ENCODE assay signal across 9 cellular contexts in the genomic region with DNA sequence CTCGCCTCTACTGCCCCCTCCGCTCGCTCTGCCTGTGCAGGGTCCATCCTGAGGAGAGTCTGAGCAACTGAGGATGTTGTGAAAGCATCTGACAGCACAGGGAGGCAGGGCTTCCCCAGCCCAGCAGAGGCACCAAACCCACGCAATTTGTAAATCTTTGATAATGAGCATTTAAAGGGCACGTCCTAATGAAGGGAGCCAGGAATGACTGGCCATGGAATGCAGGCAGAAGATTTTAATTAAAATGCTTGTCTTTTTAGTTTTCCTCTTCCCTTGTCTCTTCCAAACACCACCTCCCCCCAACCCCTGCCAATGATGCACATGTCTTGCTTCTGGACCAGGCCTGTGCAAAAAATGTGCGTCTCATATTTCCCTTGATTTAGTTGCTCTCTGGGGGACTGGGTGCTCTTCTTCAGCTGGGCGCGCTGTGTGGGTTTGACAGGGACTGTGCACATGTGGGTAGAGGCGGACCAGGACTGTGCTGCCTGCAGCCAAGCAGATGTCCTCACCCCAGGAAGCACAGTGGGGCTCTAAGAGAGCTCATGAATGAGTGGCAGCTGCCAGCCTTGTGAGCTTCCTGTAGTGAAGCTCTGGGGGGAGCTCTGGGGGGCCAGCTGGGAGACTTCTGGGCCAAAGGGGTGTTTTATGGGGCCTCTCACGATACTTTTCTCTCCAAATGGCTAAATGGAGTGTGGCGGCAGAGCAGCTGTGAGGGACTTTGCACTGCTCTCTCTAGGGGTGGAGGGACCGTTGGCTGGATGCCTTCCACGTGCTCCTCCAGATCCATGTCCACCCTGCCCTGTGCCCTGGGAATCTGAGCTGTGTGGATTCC.
DNase-seq lines count a peak whose midpoint lies in the region; ATAC-seq and TF ChIP-seq lines count a peak whose summit lies in the region.
"Had no signal": no experiment of that assay in that cellular context is flagged by ENCODE, and none has a peak within 500 bp of the region (broad histone marks: within the 10 kb centered on the region; RNA-seq: fewer than 3 reads in every experiment).

No MANE protein-coding gene starts in this region.

- H3K79me2 ChIP-seq in neural progenitor cell (ENCODE audit: low read depth) = no peaks in the 10 kb centered on the region

- no peaks in the 10 kb centered on the region for H3F3A ChIP-seq in neural progenitor cell (ENCODE audit: low read depth)

- DNase-seq in C1 segment of cervical spinal cord (lab: John Stamatoyannopoulos, UW) (peak in 9 of 14 donors; percentile 8 to 86 (median 41)), NCI-H2107 (lab: John Stamatoyannopoulos, UW) (peak; percentile 21), endodermal cell (peak; percentile 59), neural progenitor cell (ENCODE audit: low spot score) (no peak), UCSD-AML1 (lab: John Stamatoyannopoulos, UW; ENCODE audit: unreplicated experiment) (no peak)
- no peak for DNase-seq in activated CD8-positive, alpha-beta memory T cell treated with anti-CD3 and anti-CD28 coated beads for 24 hours
- DNase-seq: activated T-cell treated with anti-CD3 and anti-CD28 coated beads, Interleukin-2, amount 50 U/mL, for 72 hours had no signal

- no peaks in the 10 kb centered on the region for H4K20me1 ChIP-seq in neural progenitor cell (ENCODE audit: low read depth)

- H3K4me1 Mint-ChIP-seq in endodermal cell (peaks cover 4% of the 10 kb centered on the region), neural progenitor cell (peaks cover 19% of the 10 kb centered on the region)

- H3K9me3 Mint-ChIP-seq in endodermal cell = no peaks in the 10 kb centered on the region
- H3K9me3 Mint-ChIP-seq in neural progenitor cell = peaks cover 2% of the 10 kb centered on the region
- H3K9me3 Mint-ChIP-seq: activated T-cell treated with anti-CD3 and anti-CD28 coated beads, Interleukin-2, amount 50 U/mL, for 72 hours had no signal

- H3K27me3 ChIP-seq in endodermal cell (ENCODE audit: control insufficient read depth, insufficient read depth, low read length, poor library complexity, severe bottlenecking) (no peaks in the 10 kb centered on the region), neural progenitor cell (no peaks in the 10 kb centered on the region)

- H3K4me3 Mint-ChIP-seq in endodermal cell (no peak overlapping the region), neural progenitor cell (peak overlapping the region; percentile 2)
- H3K4me3 Mint-ChIP-seq: activated T-cell treated with anti-CD3 and anti-CD28 coated beads, Interleukin-2, amount 50 U/mL, for 72 hours had no signal

- no peaks in the 10 kb centered on the region for H3K4me1 ChIP-seq in endodermal cell (ENCODE audit: control insufficient read depth, insufficient read depth, low read length)
- peaks cover 15% of the 10 kb centered on the region for H3K4me1 ChIP-seq in neural progenitor cell

- TF ChIP-seq CTCF in endodermal cell (conservative IDR thresholded peaks at IDR 0.05) = peak; percentile 42
- TF ChIP-seq CTCF in neural progenitor cell (IDR thresholded peaks at IDR 0.05) = no peak

- no peak overlapping the region for H3K4me3 ChIP-seq in endodermal cell (ENCODE audit: low read length)
- no peak overlapping the region for H3K4me3 ChIP-seq in neural progenitor cell

- H3K4me2 ChIP-seq in neural progenitor cell = no peak overlapping the region

- WGBS in endodermal cell (ENCODE audit: insufficient coverage in 1 of 2, insufficient read length in 1 of 2), 2 experiments = 90% methylated on average over 6 to 13 of the region's 13 CpGs

- no peak overlapping the region for H3K9ac ChIP-seq in endodermal cell (ENCODE audit: extremely low read depth, low read length, poor library complexity, severe bottlenecking)
- no peak overlapping the region for H3K9ac ChIP-seq in neural progenitor cell

- H3K9me3 ChIP-seq in endodermal cell (ENCODE audit: control insufficient read depth, low read length) = no peaks in the 10 kb centered on the region
- no peaks in the 10 kb centered on the region for H3K9me3 ChIP-seq in neural progenitor cell (ENCODE audit: low read depth)

- ATAC-seq in GM21381 (IDR thresholded peaks at IDR 0.05; ENCODE audit: unreplicated experiment) = no peak
- ATAC-seq in GM18517 (IDR thresholded peaks at IDR 0.05; ENCODE audit: unreplicated experiment) = no peak
- ATAC-seq: activated T-cell treated with anti-CD3 and anti-CD28 coated beads, Interleukin-2, amount 50 U/mL, for 72 hours had no signal

- H3K27ac Mint-ChIP-seq in endodermal cell (no peak overlapping the region), neural progenitor cell (no peak overlapping the region)
- H3K27ac Mint-ChIP-seq: activated T-cell treated with anti-CD3 and anti-CD28 coated beads, Interleukin-2, amount 50 U/mL, for 72 hours had no signal

- H3K27ac ChIP-seq in endodermal cell (ENCODE audit: low read depth, low read length) (no peak overlapping the region), neural progenitor cell (no peak overlapping the region)

- no peak overlapping the region for H2AFZ ChIP-seq in neural progenitor cell (replicated peaks)

- no peaks in the 10 kb centered on the region for H3K27me3 Mint-ChIP-seq in endodermal cell (ENCODE audit: insufficient read depth)
- H3K27me3 Mint-ChIP-seq in neural progenitor cell (ENCODE audit: insufficient read depth, low read depth) = no peaks in the 10 kb centered on the region

- H3K36me3 ChIP-seq in endodermal cell (ENCODE audit: control insufficient read depth, insufficient read depth, low read length) (no peaks in the 10 kb centered on the region), neural progenitor cell (no peaks in the 10 kb centered on the region)

- H3K36me3 Mint-ChIP-seq in endodermal cell (ENCODE audit: low read depth) = no peaks in the 10 kb centered on the region
- H3K36me3 Mint-ChIP-seq in neural progenitor cell = peaks cover 2% of the 10 kb centered on the region

Comparison
In these comparisons a context has a peak if more than half of its experiments do, and no peak if none do; other contexts are left out.
1. DNase-seq: peak in C1 segment of cervical spinal cord (9 of 14), NCI-H2107 (single experiment) and endodermal cell (single experiment); none in neural progenitor cell (single experiment), activated CD8-positive, alpha-beta memory T cell treated with anti-CD3 and anti-CD28 coated beads for 24 hours (single experiment) and UCSD-AML1 (single experiment).